Comparison of ENCODE assay signal across 1 cellular context in the genomic region with DNA sequence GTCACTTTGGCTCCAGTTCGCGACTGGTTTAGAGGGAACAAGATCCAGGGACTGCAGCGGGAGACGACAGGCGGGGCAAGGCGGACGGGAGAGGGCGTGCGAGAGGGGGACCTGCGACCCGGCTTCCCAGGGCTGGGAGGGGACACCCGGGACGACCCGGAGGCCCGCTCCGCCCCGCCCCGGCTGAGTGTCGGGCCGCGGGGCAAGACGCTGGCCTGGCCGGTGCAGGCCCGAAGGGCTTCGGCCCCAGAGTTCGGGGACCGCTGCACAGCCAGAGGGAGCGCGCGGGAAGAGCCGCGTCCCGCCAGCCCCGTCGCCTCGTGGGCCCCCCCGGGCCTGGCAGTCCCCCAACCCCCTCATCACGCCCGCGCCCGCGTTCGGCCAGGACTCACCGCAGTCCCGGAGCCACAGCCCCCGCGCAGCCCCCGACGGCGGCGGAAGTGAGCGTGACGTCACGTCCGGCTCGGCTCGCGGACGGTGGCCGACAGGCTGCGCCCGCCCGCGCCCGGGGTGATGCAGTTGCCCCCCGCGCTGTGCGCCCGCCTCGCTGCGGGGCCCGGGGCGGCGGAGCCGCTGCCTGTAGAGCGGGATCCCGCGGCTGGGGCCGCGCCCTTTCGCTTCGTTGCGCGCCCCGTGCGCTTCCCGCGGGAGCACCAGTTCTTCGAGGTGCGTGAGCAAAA.
TF ChIP-seq lines count a peak whose summit lies in the region.

A gene with protein sequence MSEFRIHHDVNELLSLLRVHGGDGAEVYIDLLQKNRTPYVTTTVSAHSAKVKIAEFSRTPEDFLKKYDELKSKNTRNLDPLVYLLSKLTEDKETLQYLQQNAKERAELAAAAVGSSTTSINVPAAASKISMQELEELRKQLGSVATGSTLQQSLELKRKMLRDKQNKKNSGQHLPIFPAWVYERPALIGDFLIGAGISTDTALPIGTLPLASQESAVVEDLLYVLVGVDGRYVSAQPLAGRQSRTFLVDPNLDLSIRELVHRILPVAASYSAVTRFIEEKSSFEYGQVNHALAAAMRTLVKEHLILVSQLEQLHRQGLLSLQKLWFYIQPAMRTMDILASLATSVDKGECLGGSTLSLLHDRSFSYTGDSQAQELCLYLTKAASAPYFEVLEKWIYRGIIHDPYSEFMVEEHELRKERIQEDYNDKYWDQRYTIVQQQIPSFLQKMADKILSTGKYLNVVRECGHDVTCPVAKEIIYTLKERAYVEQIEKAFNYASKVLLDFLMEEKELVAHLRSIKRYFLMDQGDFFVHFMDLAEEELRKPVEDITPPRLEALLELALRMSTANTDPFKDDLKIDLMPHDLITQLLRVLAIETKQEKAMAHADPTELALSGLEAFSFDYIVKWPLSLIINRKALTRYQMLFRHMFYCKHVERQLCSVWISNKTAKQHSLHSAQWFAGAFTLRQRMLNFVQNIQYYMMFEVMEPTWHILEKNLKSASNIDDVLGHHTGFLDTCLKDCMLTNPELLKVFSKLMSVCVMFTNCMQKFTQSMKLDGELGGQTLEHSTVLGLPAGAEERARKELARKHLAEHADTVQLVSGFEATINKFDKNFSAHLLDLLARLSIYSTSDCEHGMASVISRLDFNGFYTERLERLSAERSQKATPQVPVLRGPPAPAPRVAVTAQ (minus strand): TSS at position 442 of the 680 bp plus-strand sequence. CDS start 5,931 bp downstream, outside the sequence.
A gene with protein sequence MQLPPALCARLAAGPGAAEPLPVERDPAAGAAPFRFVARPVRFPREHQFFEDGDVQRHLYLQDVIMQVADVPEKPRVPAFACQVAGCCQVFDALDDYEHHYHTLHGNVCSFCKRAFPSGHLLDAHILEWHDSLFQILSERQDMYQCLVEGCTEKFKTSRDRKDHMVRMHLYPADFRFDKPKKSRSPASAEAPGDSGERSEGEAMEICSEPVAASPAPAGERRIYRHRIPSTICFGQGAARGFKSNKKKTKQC (plus strand): TSS at position 484 of the 680 bp plus-strand sequence. CDS start 30 bp downstream, at position 514.

TF ChIP-seq in HEK293, 187 proteins besides CTCF, POLR2A, EP300 and RAD21 (continued from another document):
- TF ChIP-seq, protein P1, sequence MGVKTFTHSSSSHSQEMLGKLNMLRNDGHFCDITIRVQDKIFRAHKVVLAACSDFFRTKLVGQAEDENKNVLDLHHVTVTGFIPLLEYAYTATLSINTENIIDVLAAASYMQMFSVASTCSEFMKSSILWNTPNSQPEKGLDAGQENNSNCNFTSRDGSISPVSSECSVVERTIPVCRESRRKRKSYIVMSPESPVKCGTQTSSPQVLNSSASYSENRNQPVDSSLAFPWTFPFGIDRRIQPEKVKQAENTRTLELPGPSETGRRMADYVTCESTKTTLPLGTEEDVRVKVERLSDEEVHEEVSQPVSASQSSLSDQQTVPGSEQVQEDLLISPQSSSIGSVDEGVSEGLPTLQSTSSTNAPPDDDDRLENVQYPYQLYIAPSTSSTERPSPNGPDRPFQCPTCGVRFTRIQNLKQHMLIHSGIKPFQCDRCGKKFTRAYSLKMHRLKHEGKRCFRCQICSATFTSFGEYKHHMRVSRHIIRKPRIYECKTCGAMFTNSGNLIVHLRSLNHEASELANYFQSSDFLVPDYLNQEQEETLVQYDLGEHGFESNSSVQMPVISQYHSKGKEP (tag by site-specific recombination; IDR thresholded peaks at IDR 0.05), result peak; percentile 56; the same call in 1 of the 2 replicates
- TF ChIP-seq ZNF501 (tag by site-specific recombination; IDR thresholded peaks at IDR 0.05), result no peak
- TF ChIP-seq TRIM28 (IDR thresholded peaks at IDR 0.05; ENCODE audit: borderline replicate concordance, low read length), result no peak
- TF ChIP-seq ZNF211 (tag by site-specific recombination; IDR thresholded peaks at IDR 0.05; ENCODE audit: low read depth), result no peak
- 0 out of 2 replicates have a peak, but pooled peaks have one; percentile 28 for TF ChIP-seq ZNF596 (tag by site-specific recombination; IDR thresholded peaks at IDR 0.05)
- 0 out of 2 replicates have a peak, but pooled peaks have one; percentile 41 for TF ChIP-seq ZFP69B (tag by site-specific recombination; IDR thresholded peaks at IDR 0.05)
- no peak for TF ChIP-seq OSR2 (tag by site-specific recombination; IDR thresholded peaks at IDR 0.05)
- TF ChIP-seq, protein P2, sequence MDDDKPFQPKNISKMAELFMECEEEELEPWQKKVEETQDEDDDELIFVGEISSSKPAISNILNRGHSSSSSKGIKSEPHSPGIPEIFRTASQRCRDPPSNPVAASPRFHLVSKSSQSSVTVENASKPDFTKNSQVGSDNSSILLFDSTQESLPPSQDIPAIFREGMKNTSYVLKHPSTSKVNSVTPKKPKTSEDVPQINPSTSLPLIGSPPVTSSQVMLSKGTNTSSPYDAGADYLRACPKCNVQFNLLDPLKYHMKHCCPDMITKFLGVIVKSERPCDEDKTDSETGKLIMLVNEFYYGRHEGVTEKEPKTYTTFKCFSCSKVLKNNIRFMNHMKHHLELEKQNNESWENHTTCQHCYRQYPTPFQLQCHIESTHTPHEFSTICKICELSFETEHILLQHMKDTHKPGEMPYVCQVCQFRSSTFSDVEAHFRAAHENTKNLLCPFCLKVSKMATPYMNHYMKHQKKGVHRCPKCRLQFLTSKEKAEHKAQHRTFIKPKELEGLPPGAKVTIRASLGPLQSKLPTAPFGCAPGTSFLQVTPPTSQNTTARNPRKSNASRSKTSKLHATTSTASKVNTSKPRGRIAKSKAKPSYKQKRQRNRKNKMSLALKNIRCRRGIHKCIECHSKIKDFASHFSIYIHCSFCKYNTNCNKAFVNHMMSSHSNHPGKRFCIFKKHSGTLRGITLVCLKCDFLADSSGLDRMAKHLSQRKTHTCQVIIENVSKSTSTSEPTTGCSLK (tag by site-specific recombination; IDR thresholded peaks at IDR 0.05), result no peak
- TF ChIP-seq ZEB2 (tag by site-specific recombination; IDR thresholded peaks at IDR 0.05), result no peak
- TF ChIP-seq ZNF366 (tag by site-specific recombination; conservative IDR thresholded peaks at IDR 0.05), result no peak
- TF ChIP-seq, protein P3, sequence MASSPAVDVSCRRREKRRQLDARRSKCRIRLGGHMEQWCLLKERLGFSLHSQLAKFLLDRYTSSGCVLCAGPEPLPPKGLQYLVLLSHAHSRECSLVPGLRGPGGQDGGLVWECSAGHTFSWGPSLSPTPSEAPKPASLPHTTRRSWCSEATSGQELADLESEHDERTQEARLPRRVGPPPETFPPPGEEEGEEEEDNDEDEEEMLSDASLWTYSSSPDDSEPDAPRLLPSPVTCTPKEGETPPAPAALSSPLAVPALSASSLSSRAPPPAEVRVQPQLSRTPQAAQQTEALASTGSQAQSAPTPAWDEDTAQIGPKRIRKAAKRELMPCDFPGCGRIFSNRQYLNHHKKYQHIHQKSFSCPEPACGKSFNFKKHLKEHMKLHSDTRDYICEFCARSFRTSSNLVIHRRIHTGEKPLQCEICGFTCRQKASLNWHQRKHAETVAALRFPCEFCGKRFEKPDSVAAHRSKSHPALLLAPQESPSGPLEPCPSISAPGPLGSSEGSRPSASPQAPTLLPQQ (tag by site-specific recombination; IDR thresholded peaks at IDR 0.05), result peak; percentile 83; the same call in 1 of the 2 replicates
- no peak for TF ChIP-seq ZNF830 (tag by site-specific recombination; IDR thresholded peaks at IDR 0.05; ENCODE audit: low read depth)
- TF ChIP-seq, protein P4, sequence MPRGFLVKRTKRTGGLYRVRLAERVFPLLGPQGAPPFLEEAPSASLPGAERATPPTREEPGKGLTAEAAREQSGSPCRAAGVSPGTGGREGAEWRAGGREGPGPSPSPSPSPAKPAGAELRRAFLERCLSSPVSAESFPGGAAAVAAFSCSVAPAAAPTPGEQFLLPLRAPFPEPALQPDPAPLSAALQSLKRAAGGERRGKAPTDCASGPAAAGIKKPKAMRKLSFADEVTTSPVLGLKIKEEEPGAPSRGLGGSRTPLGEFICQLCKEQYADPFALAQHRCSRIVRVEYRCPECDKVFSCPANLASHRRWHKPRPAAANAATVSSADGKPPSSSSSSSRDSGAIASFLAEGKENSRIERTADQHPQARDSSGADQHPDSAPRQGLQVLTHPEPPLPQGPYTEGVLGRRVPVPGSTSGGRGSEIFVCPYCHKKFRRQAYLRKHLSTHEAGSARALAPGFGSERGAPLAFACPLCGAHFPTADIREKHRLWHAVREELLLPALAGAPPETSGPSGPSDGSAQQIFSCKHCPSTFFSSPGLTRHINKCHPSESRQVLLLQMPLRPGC (tag by site-specific recombination; IDR thresholded peaks at IDR 0.05), result no peak
- TF ChIP-seq ZFHX2 (tag by site-specific recombination; conservative IDR thresholded peaks at IDR 0.05), result peak; percentile 53; the same call in 1 of the 2 replicates
- TF ChIP-seq ZNF623 (tag by site-specific recombination; IDR thresholded peaks at IDR 0.05), result no peak
- no peak for TF ChIP-seq ZNF510 (tag by site-specific recombination; IDR thresholded peaks at IDR 0.05; ENCODE audit: insufficient replicate concordance)
- peak; percentile 91 for TF ChIP-seq ZBTB8A (tag by site-specific recombination; IDR thresholded peaks at IDR 0.05)
- 0 out of 2 replicates have a peak, but pooled peaks have one; percentile 5 for TF ChIP-seq KLF9 (tag by site-specific recombination; IDR thresholded peaks at IDR 0.05; ENCODE audit: low read depth)
- TF ChIP-seq, protein P5, sequence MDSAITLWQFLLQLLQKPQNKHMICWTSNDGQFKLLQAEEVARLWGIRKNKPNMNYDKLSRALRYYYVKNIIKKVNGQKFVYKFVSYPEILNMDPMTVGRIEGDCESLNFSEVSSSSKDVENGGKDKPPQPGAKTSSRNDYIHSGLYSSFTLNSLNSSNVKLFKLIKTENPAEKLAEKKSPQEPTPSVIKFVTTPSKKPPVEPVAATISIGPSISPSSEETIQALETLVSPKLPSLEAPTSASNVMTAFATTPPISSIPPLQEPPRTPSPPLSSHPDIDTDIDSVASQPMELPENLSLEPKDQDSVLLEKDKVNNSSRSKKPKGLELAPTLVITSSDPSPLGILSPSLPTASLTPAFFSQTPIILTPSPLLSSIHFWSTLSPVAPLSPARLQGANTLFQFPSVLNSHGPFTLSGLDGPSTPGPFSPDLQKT (IDR thresholded peaks at IDR 0.05; ENCODE audit: borderline replicate concordance, low read depth, low read length), result no peak; the same call in 1 of the 2 replicates
- no peak for TF ChIP-seq PRDM1 (tag by site-specific recombination; IDR thresholded peaks at IDR 0.05)
- 0 out of 2 replicates have a peak, but pooled peaks have one; percentile 23 for TF ChIP-seq ZNF677 (tag by site-specific recombination; IDR thresholded peaks at IDR 0.05)
- TF ChIP-seq, protein P6, sequence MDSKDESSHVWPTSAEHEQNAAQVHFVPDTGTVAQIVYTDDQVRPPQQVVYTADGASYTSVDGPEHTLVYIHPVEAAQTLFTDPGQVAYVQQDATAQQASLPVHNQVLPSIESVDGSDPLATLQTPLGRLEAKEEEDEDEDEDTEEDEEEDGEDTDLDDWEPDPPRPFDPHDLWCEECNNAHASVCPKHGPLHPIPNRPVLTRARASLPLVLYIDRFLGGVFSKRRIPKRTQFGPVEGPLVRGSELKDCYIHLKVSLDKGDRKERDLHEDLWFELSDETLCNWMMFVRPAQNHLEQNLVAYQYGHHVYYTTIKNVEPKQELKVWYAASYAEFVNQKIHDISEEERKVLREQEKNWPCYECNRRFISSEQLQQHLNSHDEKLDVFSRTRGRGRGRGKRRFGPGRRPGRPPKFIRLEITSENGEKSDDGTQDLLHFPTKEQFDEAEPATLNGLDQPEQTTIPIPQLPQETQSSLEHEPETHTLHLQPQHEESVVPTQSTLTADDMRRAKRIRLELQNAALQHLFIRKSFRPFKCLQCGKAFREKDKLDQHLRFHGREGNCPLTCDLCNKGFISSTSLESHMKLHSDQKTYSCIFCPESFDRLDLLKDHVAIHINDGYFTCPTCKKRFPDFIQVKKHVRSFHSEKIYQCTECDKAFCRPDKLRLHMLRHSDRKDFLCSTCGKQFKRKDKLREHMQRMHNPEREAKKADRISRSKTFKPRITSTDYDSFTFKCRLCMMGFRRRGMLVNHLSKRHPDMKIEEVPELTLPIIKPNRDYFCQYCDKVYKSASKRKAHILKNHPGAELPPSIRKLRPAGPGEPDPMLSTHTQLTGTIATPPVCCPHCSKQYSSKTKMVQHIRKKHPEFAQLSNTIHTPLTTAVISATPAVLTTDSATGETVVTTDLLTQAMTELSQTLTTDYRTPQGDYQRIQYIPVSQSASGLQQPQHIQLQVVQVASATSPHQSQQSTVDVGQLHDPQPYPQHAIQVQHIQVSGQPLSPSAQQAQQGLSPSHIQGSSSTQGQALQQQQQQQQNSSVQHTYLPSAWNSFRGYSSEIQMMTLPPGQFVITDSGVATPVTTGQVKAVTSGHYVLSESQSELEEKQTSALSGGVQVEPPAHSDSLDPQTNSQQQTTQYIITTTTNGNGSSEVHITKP (tag by site-specific recombination; IDR thresholded peaks at IDR 0.05), result no peak
- TF ChIP-seq, protein P7, sequence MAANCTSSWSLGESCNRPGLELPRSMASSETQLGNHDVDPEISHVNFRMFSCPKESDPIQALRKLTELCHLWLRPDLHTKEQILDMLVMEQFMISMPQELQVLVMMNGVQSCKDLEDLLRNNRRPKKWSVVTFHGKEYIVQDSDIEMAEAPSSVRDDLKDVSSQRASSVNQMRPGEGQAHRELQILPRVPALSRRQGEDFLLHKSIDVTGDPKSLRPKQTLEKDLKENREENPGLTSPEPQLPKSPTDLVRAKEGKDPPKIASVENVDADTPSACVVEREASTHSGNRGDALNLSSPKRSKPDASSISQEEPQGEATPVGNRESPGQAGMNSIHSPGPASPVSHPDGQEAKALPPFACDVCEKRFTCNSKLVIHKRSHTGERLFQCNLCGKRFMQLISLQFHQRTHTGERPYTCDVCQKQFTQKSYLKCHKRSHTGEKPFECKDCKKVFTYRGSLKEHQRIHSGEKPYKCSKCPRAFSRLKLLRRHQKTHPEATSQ (tag by site-specific recombination; IDR thresholded peaks at IDR 0.05), result no peak
- no peak for TF ChIP-seq ZNF843 (tag by site-specific recombination; IDR thresholded peaks at IDR 0.05)
- TF ChIP-seq KLF8 (tag by site-specific recombination; IDR thresholded peaks at IDR 0.05), result no peak
- no peak for TF ChIP-seq ZFP41 (tag by site-specific recombination; IDR thresholded peaks at IDR 0.05; ENCODE audit: borderline replicate concordance)
